ENCODE assay signal across 16 cellular contexts in the genomic region with DNA sequence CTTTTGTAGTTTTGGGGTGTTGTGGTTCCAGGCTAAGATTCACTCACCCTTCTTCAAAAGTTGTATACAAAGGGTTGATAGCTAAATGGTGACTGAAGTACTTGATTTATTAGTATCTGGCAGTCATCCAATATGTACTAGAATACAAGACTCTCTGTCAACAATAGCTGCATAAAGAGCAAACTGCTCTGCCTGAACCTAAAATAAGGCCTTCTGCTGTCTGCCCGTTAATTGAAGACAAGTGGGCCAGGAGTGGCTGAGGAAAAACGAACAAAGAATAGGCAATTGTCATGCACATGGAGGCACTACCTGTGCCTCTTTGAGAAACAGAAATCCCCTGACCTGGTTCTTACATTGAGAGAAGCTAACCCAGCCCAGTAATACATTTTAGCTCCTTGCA.
DNase-seq lines count a peak whose midpoint lies in the region; ATAC-seq, FAIRE-seq and TF ChIP-seq lines count a peak whose summit lies in the region.
"Had no signal": no experiment of that assay in that cellular context is flagged by ENCODE, and none has a peak within 500 bp of the region (broad histone marks: within the 10 kb centered on the region; RNA-seq: fewer than 3 reads in every experiment).

No MANE protein-coding gene starts in this region.

- no peaks in the 10 kb centered on the region for H3K9me3 Mint-ChIP-seq in stimulated activated naive B cell treated with anti-CD40 and anti-IgM and Interleukin-4, amounts not matched to agents 10 μg/mL and 1 μg/mL and 100 μg/mL, for 72 hours

- H3K27me3 ChIP-seq in H1 (replicated peaks in 1 of 4; ENCODE audit: control insufficient read depth in 3 of 4, extremely low read depth in 1 of 4, insufficient read depth in 3 of 4, low read length in 3 of 4), result no peaks in the 10 kb centered on the region
- H3K27me3 ChIP-seq: body of pancreas, heart right ventricle, tibial nerve had no signal

- no peak overlapping the region for H4K5ac ChIP-seq in H1 (ENCODE audit: insufficient read length, low read depth, low read length)

- no peak overlapping the region for H2BK15ac ChIP-seq in H1 (ENCODE audit: low read length)

- no peaks in the 10 kb centered on the region for H4K20me1 ChIP-seq in H1 (replicated peaks in 1 of 2; ENCODE audit: control insufficient read depth in 1 of 2, insufficient read depth in 2 of 2, low read length in 2 of 2)
- H4K20me1 ChIP-seq in OCI-LY7 (ENCODE audit: insufficient read depth, low read length), result no peaks in the 10 kb centered on the region

- no peak overlapping the region for H3K4ac ChIP-seq in H1 (replicated peaks; ENCODE audit: insufficient read length, low read depth, low read length)

- H3K4me2 ChIP-seq in H1 (ENCODE audit: insufficient read depth in 1 of 2, low read depth in 2 of 2, low read length in 2 of 2), result 0 out of 4 replicates have a peak overlapping the region, but pooled peaks of 1 of the 2 experiments have one; percentile 26
- no peak overlapping the region for H3K4me2 ChIP-seq in OCI-LY7 (ENCODE audit: low read length)
- H3K4me2 ChIP-seq: A549, PC-9, smooth muscle cell had no signal

- TF ChIP-seq CTCF in H1 (IDR thresholded peaks at IDR 0.05; ENCODE audit: control extremely low read depth in 1 of 3, insufficient read depth in 1 of 3, low read depth in 1 of 3, low read length in 3 of 3) (no peak), OCI-LY7 (conservative IDR thresholded peaks at IDR 0.05; ENCODE audit: low read length) (no peak)

- CTCF ChIA-PET in H1 (lab: Charles Lee; ENCODE audit: partially characterized antibody), result no interaction called here
- CTCF ChIA-PET in OCI-LY7 (lab: Charles Lee; ENCODE audit: unreplicated experiment), result no interaction called here

- ATAC-seq in left ventricle myocardium superior (peak; percentile 24), Right ventricle myocardium inferior (no peak), GM18519 (IDR thresholded peaks at IDR 0.05; ENCODE audit: low FRiP score, unreplicated experiment) (no peak), HG02970 (IDR thresholded peaks at IDR 0.05; ENCODE audit: low FRiP score, unreplicated experiment) (no peak)
- ATAC-seq in stimulated activated naive B cell treated with anti-CD40 and anti-IgM and Interleukin-4, amounts not matched to agents 10 μg/mL and 1 μg/mL and 100 μg/mL, for 72 hours (replicated peaks), result no peak
- ATAC-seq: A549, body of pancreas, heart right ventricle had no signal

- peak; percentile 89 for FAIRE-seq in H1 (lab: Jason Lieb, UNC)

- H3K9me2 ChIP-seq in OCI-LY7 (ENCODE audit: insufficient read depth, low read length), result no peaks in the 10 kb centered on the region

- no peak overlapping the region for H3K27ac ChIP-seq in H1 (ENCODE audit: low read depth, low read length)
- no peak overlapping the region for H3K27ac ChIP-seq in OCI-LY7 (ENCODE audit: low read depth, low read length, poor library complexity, severe bottlenecking)
- H3K27ac ChIP-seq: A549, body of pancreas, heart right ventricle, PC-9 had no signal

- H3K4me3 Mint-ChIP-seq in stimulated activated naive B cell treated with anti-CD40 and anti-IgM and Interleukin-4, amounts not matched to agents 10 μg/mL and 1 μg/mL and 100 μg/mL, for 72 hours, result no peak overlapping the region

- H2BK20ac ChIP-seq in H1 (ENCODE audit: low read length), result no peak overlapping the region

- H2AFZ ChIP-seq in H1 (ENCODE audit: low read length) (no peak overlapping the region), OCI-LY7 (ENCODE audit: low read length) (no peak overlapping the region)
- H2AFZ ChIP-seq: PC-9 had no signal

- no peak overlapping the region for H3K18ac ChIP-seq in H1 (ENCODE audit: extremely low read depth, low read length)

- H2BK5ac ChIP-seq in H1 (ENCODE audit: low read depth, low read length), result no peak overlapping the region

- no peak overlapping the region for H4K91ac ChIP-seq in H1 (replicated peaks; ENCODE audit: insufficient read length, low read length)

- no peak for TF ChIP-seq POLR2A in H1 (IDR thresholded peaks at IDR 0.05; ENCODE audit: control extremely low read depth in 1 of 2, low read depth in 2 of 2, low read length in 2 of 2)

- H3K4me3 ChIP-seq in H1 (ENCODE audit: extremely low read depth in 1 of 4, insufficient read depth in 2 of 4, low read depth in 3 of 4, low read length in 4 of 4) (no peak overlapping the region), OCI-LY7 (ENCODE audit: low read depth, low read length, poor library complexity, severe bottlenecking) (no peak overlapping the region)
- H3K4me3 ChIP-seq: A549, body of pancreas, heart right ventricle, lung, PC-9, smooth muscle cell, tibial nerve had no signal

- H2AK5ac ChIP-seq in H1 (ENCODE audit: low read depth, low read length), result no peak overlapping the region

- H3K36me3 Mint-ChIP-seq in stimulated activated naive B cell treated with anti-CD40 and anti-IgM and Interleukin-4, amounts not matched to agents 10 μg/mL and 1 μg/mL and 100 μg/mL, for 72 hours, result no peaks in the 10 kb centered on the region

- intact Hi-C loops in left ventricle myocardium superior (cut with micrococcal nuclease) (no loop called here), Right ventricle myocardium inferior (cut with DNase I) (no loop called here), OCI-LY7 (cut with micrococcal nuclease; ENCODE audit: unreplicated experiment) (no loop called here)

- no peak overlapping the region for H3K27ac Mint-ChIP-seq in stimulated activated naive B cell treated with anti-CD40 and anti-IgM and Interleukin-4, amounts not matched to agents 10 μg/mL and 1 μg/mL and 100 μg/mL, for 72 hours

- no peak overlapping the region for H3K14ac ChIP-seq in H1 (ENCODE audit: insufficient read length)

- H3K27me3 Mint-ChIP-seq in stimulated activated naive B cell treated with anti-CD40 and anti-IgM and Interleukin-4, amounts not matched to agents 10 μg/mL and 1 μg/mL and 100 μg/mL, for 72 hours, result no peaks in the 10 kb centered on the region

- no peak for TF ChIP-seq EP300 in H1 (IDR thresholded peaks at IDR 0.05; ENCODE audit: borderline replicate concordance in 1 of 2, low read depth in 2 of 2, low read length in 2 of 2)

- H3K23ac ChIP-seq in H1 (ENCODE audit: insufficient read length), result no peak overlapping the region

- H3K4me1 Mint-ChIP-seq in stimulated activated naive B cell treated with anti-CD40 and anti-IgM and Interleukin-4, amounts not matched to agents 10 μg/mL and 1 μg/mL and 100 μg/mL, for 72 hours, result no peaks in the 10 kb centered on the region

- H3K9me3 ChIP-seq in H1 (ENCODE audit: insufficient read depth in 2 of 2, low read depth in 1 of 2, low read length in 1 of 2) (no peaks in the 10 kb centered on the region), OCI-LY7 (ENCODE audit: low read length) (no peaks in the 10 kb centered on the region)
- H3K9me3 ChIP-seq: A549, body of pancreas, heart right ventricle, tibial nerve had no signal

- no peak overlapping the region for H3K9ac ChIP-seq in H1 (replicated peaks in 1 of 4; ENCODE audit: extremely low read depth in 1 of 4, low read depth in 3 of 4, low read length in 3 of 4)

- no peak for TF ChIP-seq RAD21 in H1 (IDR thresholded peaks at IDR 0.05 in 1 of 2, conservative IDR thresholded peaks at IDR 0.05 in 1 of 2; ENCODE audit: low read depth in 2 of 2, low read length in 2 of 2)

- POLR2A ChIA-PET in H1 (lab: Charles Lee; ENCODE audit: partially characterized antibody), result no interaction called here
- POLR2A ChIA-PET in OCI-LY7 (lab: Charles Lee), result no interaction called here

- no peaks in the 10 kb centered on the region for H3K23me2 ChIP-seq in H1 (ENCODE audit: low read depth, low read length)

- no peak overlapping the region for H2BK12ac ChIP-seq in H1 (ENCODE audit: low read depth, low read length)

- H3K56ac ChIP-seq in H1 (replicated peaks; ENCODE audit: insufficient read length, low read depth, low read length), result no peak overlapping the region

- H3K79me2 ChIP-seq in H1 (ENCODE audit: control insufficient read depth in 1 of 2, insufficient read depth in 2 of 2, low read length in 2 of 2) (no peaks in the 10 kb centered on the region), OCI-LY7 (ENCODE audit: insufficient read depth, low read depth, low read length) (no peaks in the 10 kb centered on the region)

- WGBS in H1 (ENCODE audit: extremely low coverage in 1 of 2, insufficient coverage in 1 of 2, insufficient read length in 1 of 2, insufficient replicate concordance in 2 of 2, low coverage in 1 of 2, low lambda C conversion rate in 2 of 2, missing lambda C conversion rate in 1 of 2), 2 experiments, result 13% methylated on average over 2 of the region's 2 CpGs; no CpG with 5 or more reads in 1 of the 2 experiments

- H3K36me3 ChIP-seq in H1 (ENCODE audit: control insufficient read depth in 2 of 4, insufficient read depth in 4 of 4, low read length in 3 of 4) (no peaks in the 10 kb centered on the region), OCI-LY7 (ENCODE audit: insufficient read depth, low read length) (no peaks in the 10 kb centered on the region)
- H3K36me3 ChIP-seq: heart right ventricle, tibial nerve had no signal

- no peaks in the 10 kb centered on the region for H3K79me1 ChIP-seq in H1 (ENCODE audit: low read depth, low read length)

- no peak for DNase-seq in left ventricle myocardium superior
- DNase-seq in Right ventricle myocardium inferior (ENCODE audit: missing footprints), result no peak
- peak; percentile 93 for DNase-seq in NCI-H510A treated with DMSO at 0.1 percent for 48 hours (lab: John Stamatoyannopoulos, UW)
- no peak for DNase-seq in H1 (ENCODE audit: low read depth in 1 of 2, low spot score in 2 of 2)
- no peak for DNase-seq in stimulated activated naive B cell treated with anti-CD40 and anti-IgM and Interleukin-4, amounts not matched to agents 10 μg/mL and 1 μg/mL and 100 μg/mL, for 72 hours
- no peak for DNase-seq in OCI-LY7 (ENCODE audit: low spot score)
- DNase-seq: activated CD4-positive, alpha-beta T cell treated with anti-CD3 and anti-CD28 coated beads for 48 hours; body of pancreas; heart right ventricle; PC-9 had no signal

- BruUV-seq in OCI-LY7 (replicated peaks; lab: Mats Ljungman, UMichigan), result no TSS peak

- no peak overlapping the region for H4K8ac ChIP-seq in H1 (ENCODE audit: extremely low read depth, insufficient read depth, low read length)

- H3K4me1 ChIP-seq in H1 (replicated peaks in 1 of 4; ENCODE audit: control insufficient read depth in 3 of 4, insufficient read depth in 4 of 4, low read length in 3 of 4) (peaks cover 0 to 4% (median 1%) of the 10 kb centered on the region in 4 experiments; a peak in 2 of 7 replicates), OCI-LY7 (ENCODE audit: insufficient read depth, low read length, poor library complexity, severe bottlenecking) (no peaks in the 10 kb centered on the region)
- H3K4me1 ChIP-seq: A549, body of pancreas, tibial nerve had no signal

- no peak overlapping the region for H2BK120ac ChIP-seq in H1 (replicated peaks; ENCODE audit: low read depth, low read length)

TF ChIP-seq in H1, 55 proteins besides CTCF, POLR2A, EP300 and RAD21:
- TF ChIP-seq PHF8 (conservative IDR thresholded peaks at IDR 0.05; ENCODE audit: low read depth, low read length) (no peak), POU5F1 (IDR thresholded peaks at IDR 0.05; ENCODE audit: low read depth, low read length) (peak; percentile 87), TEAD4 (IDR thresholded peaks at IDR 0.05; ENCODE audit: low read depth, low read length) (no peak)
